ENCODE assay signal across 18 cellular contexts in genomic region chr13:43153436-43154082, GRCh38.
DNase-seq lines count a peak whose midpoint lies in the region; ATAC-seq, FAIRE-seq and TF ChIP-seq lines count a peak whose summit lies in the region.
"Had no signal": no experiment of that assay in that cellular context is flagged by ENCODE, and none has a peak within 500 bp of the region (broad histone marks: within the 10 kb centered on the region; RNA-seq: fewer than 3 reads in every experiment).

No MANE protein-coding gene starts in this region.

- no peaks in the 10 kb centered on the region for H3K4me1 Mint-ChIP-seq in CD8-positive, alpha-beta T cell (ENCODE audit: low read depth)
- H3K4me1 Mint-ChIP-seq in activated CD4-positive, alpha-beta T cell treated with anti-CD3 and anti-CD28 coated beads, Interleukin-2, amount 10 ng/mL, durations not matched to agents 24 days and 14 days, result no peaks in the 10 kb centered on the region
- H3K4me1 Mint-ChIP-seq: natural killer cell, WTC11 had no signal

- H3K9me3 ChIP-seq in keratinocyte (ENCODE audit: control insufficient read depth, low read depth, low read length), result no peaks in the 10 kb centered on the region
- no peaks in the 10 kb centered on the region for H3K9me3 ChIP-seq in CD8-positive, alpha-beta T cell (ENCODE audit: low read length)

- no peaks in the 10 kb centered on the region for H3K27me3 ChIP-seq in keratinocyte (ENCODE audit: control insufficient read depth, extremely low read depth, insufficient read depth, low read length)
- no peaks in the 10 kb centered on the region for H3K27me3 ChIP-seq in CD8-positive, alpha-beta T cell (ENCODE audit: insufficient read depth, low read length)

- H3K27ac Mint-ChIP-seq in CD8-positive, alpha-beta T cell, result no peak overlapping the region
- H3K27ac Mint-ChIP-seq in activated CD4-positive, alpha-beta T cell treated with anti-CD3 and anti-CD28 coated beads, Interleukin-2, amount 10 ng/mL, durations not matched to agents 24 days and 14 days, result no peak overlapping the region
- H3K27ac Mint-ChIP-seq: activated T-cell treated with anti-CD3 and anti-CD28 coated beads, Interleukin-2, amount 50 U/mL, for 24 hours; natural killer cell; WTC11 had no signal

- H3K79me2 ChIP-seq in keratinocyte (ENCODE audit: control insufficient read depth, insufficient read depth, low read length), result no peaks in the 10 kb centered on the region

- TF ChIP-seq CTCF in astrocyte of the spinal cord (IDR thresholded peaks at IDR 0.05; ENCODE audit: low read depth, low read length) (no peak), keratinocyte (optimal IDR thresholded peaks at IDR 0.05 in 1 of 3, IDR thresholded peaks at IDR 0.05 in 1 of 3, conservative IDR thresholded peaks at IDR 0.05 in 1 of 3; ENCODE audit: extremely low read depth in 1 of 3, insufficient read depth in 2 of 3, low read length in 3 of 3) (no peak)
- TF ChIP-seq CTCF in CD8-positive, alpha-beta T cell (IDR thresholded peaks at IDR 0.05), result no peak

- peak; percentile 98 for FAIRE-seq in keratinocyte (lab: Jason Lieb, UNC)
- FAIRE-seq: small intestine had no signal

- CTCF ChIA-PET in CD8-positive, alpha-beta T cell (lab: Charles Lee), result no interaction called here

- no peak overlapping the region for H3K4me3 Mint-ChIP-seq in CD8-positive, alpha-beta T cell
- H3K4me3 Mint-ChIP-seq in activated CD4-positive, alpha-beta T cell treated with anti-CD3 and anti-CD28 coated beads, Interleukin-2, amount 10 ng/mL, durations not matched to agents 24 days and 14 days, result no peak overlapping the region
- H3K4me3 Mint-ChIP-seq: activated T-cell treated with anti-CD3 and anti-CD28 coated beads, Interleukin-2, amount 50 U/mL, for 24 hours; natural killer cell; WTC11 had no signal

- peaks cover 16% of the 10 kb centered on the region for H3K4me1 ChIP-seq in keratinocyte (ENCODE audit: control insufficient read depth, extremely low read depth, insufficient read depth, low read length)
- H3K4me1 ChIP-seq in CD8-positive, alpha-beta T cell (ENCODE audit: insufficient read depth, low read length), result no peaks in the 10 kb centered on the region

- H3K9me3 Mint-ChIP-seq in CD8-positive, alpha-beta T cell, result no peaks in the 10 kb centered on the region
- H3K9me3 Mint-ChIP-seq in activated CD4-positive, alpha-beta T cell treated with anti-CD3 and anti-CD28 coated beads, Interleukin-2, amount 10 ng/mL, durations not matched to agents 24 days and 14 days, result no peaks in the 10 kb centered on the region
- H3K9me3 Mint-ChIP-seq: activated T-cell treated with anti-CD3 and anti-CD28 coated beads, Interleukin-2, amount 50 U/mL, for 24 hours; natural killer cell had no signal

- H3K27ac ChIP-seq in keratinocyte (ENCODE audit: control insufficient read depth, insufficient read depth, low read length), result peak overlapping the region; percentile 72
- H3K27ac ChIP-seq in CD8-positive, alpha-beta T cell (ENCODE audit: low read depth, low read length), result no peak overlapping the region

- H2AFZ ChIP-seq in keratinocyte (ENCODE audit: control insufficient read depth, low read length), result peak overlapping the region; percentile 84

- no peaks in the 10 kb centered on the region for H4K20me1 ChIP-seq in keratinocyte (ENCODE audit: control insufficient read depth, extremely low read depth, insufficient read depth, low read length)

- no peak for ATAC-seq in CD8-positive, alpha-beta T cell
- no peak for ATAC-seq in GM21717 (IDR thresholded peaks at IDR 0.05; ENCODE audit: unreplicated experiment)
- ATAC-seq: natural killer cell, Right ventricle myocardium inferior, WTC11 had no signal

- in situ Hi-C loops in astrocyte of the spinal cord (cut with HindIII; ENCODE audit: low sequenced_read_pairs), result no loop called here

- peak; percentile 11 for DNase-seq in AG08395 (ENCODE audit: low spot score)
- peak; percentile 8 for DNase-seq in HS-5 (ENCODE audit: low read depth)
- DNase-seq in astrocyte of the spinal cord (ENCODE audit: low read depth, low spot score), result peak; percentile 95
- peak; percentile 23 for DNase-seq in keratinocyte (ENCODE audit: low read depth, low spot score)
- no peak for DNase-seq in NCI-H2196 treated with DMSO at 0.1 percent for 48 hours (lab: John Stamatoyannopoulos, UW; ENCODE audit: unreplicated experiment)
- DNase-seq in CD8-positive, alpha-beta T cell, result no peak
- DNase-seq in activated CD4-positive, alpha-beta T cell treated with anti-CD3 and anti-CD28 coated beads, Interleukin-2, amount 10 ng/mL, durations not matched to agents 24 days and 14 days, result no peak
- DNase-seq: activated T-cell treated with anti-CD3 and anti-CD28 coated beads, Interleukin-2, amount 50 U/mL, for 24 hours; AML-193; aorta; erythroblast; natural killer cell; NCI-H1092 treated with DMSO at 0.1 percent for 48 hours; NCI-H524; small intestine had no signal

- no peaks in the 10 kb centered on the region for H3K9me1 ChIP-seq in keratinocyte (ENCODE audit: control insufficient read depth, extremely low read depth, insufficient read depth, low read length)

- intact Hi-C loops in CD8-positive, alpha-beta T cell (cut with DNase I, micrococcal nuclease), result no loop called here
- intact Hi-C loops in activated CD4-positive, alpha-beta T cell treated with anti-CD3 and anti-CD28 coated beads, Interleukin-2, amount 10 ng/mL, durations not matched to agents 24 days and 14 days (cut with micrococcal nuclease), result no loop called here

- H3K9ac ChIP-seq in keratinocyte (ENCODE audit: control insufficient read depth, extremely low read depth, insufficient read depth, low read length), result peak overlapping the region; percentile 35

- peak overlapping the region; percentile 87 for H3K4me2 ChIP-seq in keratinocyte (ENCODE audit: control insufficient read depth, extremely low read depth, insufficient read depth, low read depth, low read length)

- H3K36me3 Mint-ChIP-seq in CD8-positive, alpha-beta T cell, result no peaks in the 10 kb centered on the region
- no peaks in the 10 kb centered on the region for H3K36me3 Mint-ChIP-seq in activated CD4-positive, alpha-beta T cell treated with anti-CD3 and anti-CD28 coated beads, Interleukin-2, amount 10 ng/mL, durations not matched to agents 24 days and 14 days (ENCODE audit: low read depth)
- H3K36me3 Mint-ChIP-seq: natural killer cell, WTC11 had no signal

- dilution Hi-C loops in keratinocyte (cut with MboI; ENCODE audit: extremely low pct_ligation_motif_present, low sequenced_read_pairs), result no loop called here

- peaks cover 4% of the 10 kb centered on the region for H3K27me3 Mint-ChIP-seq in CD8-positive, alpha-beta T cell (ENCODE audit: low read depth)
- H3K27me3 Mint-ChIP-seq in activated CD4-positive, alpha-beta T cell treated with anti-CD3 and anti-CD28 coated beads, Interleukin-2, amount 10 ng/mL, durations not matched to agents 24 days and 14 days, result peaks cover 9% of the 10 kb centered on the region
- H3K27me3 Mint-ChIP-seq: activated T-cell treated with anti-CD3 and anti-CD28 coated beads, Interleukin-2, amount 50 U/mL, for 24 hours had no signal

- POLR2A ChIA-PET in CD8-positive, alpha-beta T cell (lab: Charles Lee), result no interaction called here

- no peak overlapping the region for H3K4me3 ChIP-seq in astrocyte of the spinal cord (ENCODE audit: low read depth, low read length)
- peak overlapping the region in 2 of 3 experiments; percentile 31 to 32 for H3K4me3 ChIP-seq in keratinocyte (ENCODE audit: control insufficient read depth in 2 of 3, extremely low read depth in 1 of 3, insufficient read depth in 2 of 3, low read depth in 1 of 3, low read length in 3 of 3)
- H3K4me3 ChIP-seq in CD8-positive, alpha-beta T cell (ENCODE audit: low read depth, low read length), result no peak overlapping the region

- H3K36me3 ChIP-seq in keratinocyte (ENCODE audit: control insufficient read depth in 2 of 2, extremely low read depth in 1 of 2, insufficient read depth in 2 of 2, low read length in 2 of 2), result no peaks in the 10 kb centered on the region
- H3K36me3 ChIP-seq in CD8-positive, alpha-beta T cell (ENCODE audit: insufficient read depth, low read length), result no peaks in the 10 kb centered on the region

Comparison
In these comparisons a context has a peak if more than half of its experiments do, and no peak if none do; other contexts are left out.
1. DNase-seq: peak in AG08395 (single experiment), HS-5 (single experiment), astrocyte of the spinal cord (single experiment) and keratinocyte (single experiment); none in NCI-H2196 treated with DMSO at 0.1 percent for 48 hours (single experiment), CD8-positive, alpha-beta T cell (0 of 7) and activated CD4-positive, alpha-beta T cell treated with anti-CD3 and anti-CD28 coated beads, Interleukin-2, amount 10 ng/mL, durations not matched to agents 24 days and 14 days (single experiment).
2. H3K4me3 ChIP-seq: peak in keratinocyte (2 of 3); none in astrocyte of the spinal cord (single experiment) and CD8-positive, alpha-beta T cell (single experiment).